Comparison of ENCODE assay signal across 26 cellular contexts in genomic region chrX:20609916-20610415, GRCh38.
"Had no signal": no experiment of that assay in that cellular context is flagged by ENCODE, and none has a peak within 500 bp of the region (broad histone marks: within the 10 kb centered on the region; RNA-seq: fewer than 3 reads in every experiment).

No MANE protein-coding gene starts in this region.

- H3K36me3 Mint-ChIP-seq: activated naive CD4-positive, alpha-beta T cell treated with anti-CD3 and anti-CD28 coated beads, Interleukin-2, amount 50 U/mL, for 72 hours; brain; WTC11 had no signal

- H3K9me3 ChIP-seq: adrenal gland, SJSA1, SK-N-SH had no signal

- H3K4me1 ChIP-seq: adrenal gland, SJSA1 had no signal

- H3K27me3 ChIP-seq: SJSA1 had no signal

- H3K27ac Mint-ChIP-seq: activated CD4-positive, alpha-beta T cell treated with anti-CD3 and anti-CD28 coated beads for 36 hours; activated CD4-positive, alpha-beta T cell treated with anti-CD3 and anti-CD28 coated beads, Interleukin-2, amount 10 ng/mL, durations not matched to agents 7 days and 5 days; activated CD8-positive, alpha-beta T cell treated with anti-CD3 and anti-CD28 coated beads, Interleukin-2, amount 10 ng/mL, durations not matched to agents 7 days and 5 days; activated naive CD4-positive, alpha-beta T cell treated with anti-CD3 and anti-CD28 coated beads for 36 hours; activated naive CD4-positive, alpha-beta T cell treated with anti-CD3 and anti-CD28 coated beads, Interleukin-2, amount 50 U/mL, for 72 hours; activated T-cell treated with anti-CD3 and anti-CD28 coated beads, Interleukin-2, amount 50 U/mL, for 24 hours; activated T-helper 1 cell treated with anti-CD3 and anti-CD28 coated beads, Interleukin-12 subunit alpha, Interleukin-12 subunit beta, Interleukin-2, Interleukin-4 antibody, amounts not matched to agents 30 ng/mL and 10 ng/mL and 1 ng/mL, durations not matched to agents 14 hours and 24 hours and 36 hours; brain; T-helper 1 cell treated with Interleukin-12 subunit alpha and Interleukin-12 subunit beta and Interleukin-4 antibody, amounts not matched to agents 30 μg/mL and 1 μg/mL, for 36 hours; T-helper 2 cell treated with Interferon-gamma antibody and Interleukin-4, amounts not matched to agents 5 μg/mL and 100 μg/mL, for 36 hours; WTC11 had no signal

- H3K4me3 Mint-ChIP-seq: activated CD4-positive, alpha-beta T cell treated with anti-CD3 and anti-CD28 coated beads for 36 hours; activated CD4-positive, alpha-beta T cell treated with anti-CD3 and anti-CD28 coated beads, Interleukin-2, amount 10 ng/mL, durations not matched to agents 7 days and 5 days; activated CD8-positive, alpha-beta T cell treated with anti-CD3 and anti-CD28 coated beads, Interleukin-2, amount 10 ng/mL, durations not matched to agents 7 days and 5 days; activated naive CD4-positive, alpha-beta T cell treated with anti-CD3 and anti-CD28 coated beads for 36 hours; activated T-cell treated with anti-CD3 and anti-CD28 coated beads, Interleukin-2, amount 50 U/mL, for 24 hours; activated T-helper 1 cell treated with anti-CD3 and anti-CD28 coated beads, Interleukin-12 subunit alpha, Interleukin-12 subunit beta, Interleukin-2, Interleukin-4 antibody, amounts not matched to agents 30 ng/mL and 10 ng/mL and 1 ng/mL, durations not matched to agents 14 hours and 24 hours and 36 hours; brain; T-helper 1 cell treated with Interleukin-12 subunit alpha and Interleukin-12 subunit beta and Interleukin-4 antibody, amounts not matched to agents 30 μg/mL and 1 μg/mL, for 36 hours; T-helper 2 cell treated with Interferon-gamma antibody and Interleukin-4, amounts not matched to agents 5 μg/mL and 100 μg/mL, for 36 hours; WTC11 had no signal

- DNase-seq: activated CD4-positive, alpha-beta T cell treated with anti-CD3 and anti-CD28 coated beads for 36 hours; activated CD4-positive, alpha-beta T cell treated with anti-CD3 and anti-CD28 coated beads, Interleukin-2, amount 10 ng/mL, durations not matched to agents 7 days and 5 days; activated CD4-positive, alpha-beta T cell treated with anti-CD3 and anti-CD28 coated beads, Interleukin-2, amount 50 U/mL, for 48 hours; activated CD8-positive, alpha-beta T cell treated with anti-CD3 and anti-CD28 coated beads, Interleukin-2, amount 10 ng/mL, durations not matched to agents 7 days and 5 days; activated gamma-delta T cell treated with Interleukin-2 at 50 U/mL for 16 hours; activated naive CD4-positive, alpha-beta T cell treated with anti-CD3 and anti-CD28 coated beads for 36 hours; activated T-cell treated with anti-CD3 and anti-CD28 coated beads, Interleukin-2, amount 50 U/mL, for 24 hours; adrenal gland; NCI-H1092 treated with DMSO at 0.1 percent for 48 hours; NCI-H1694; NCI-H1930; NCI-H2081 treated with DMSO at 0.1 percent for 48 hours; NCI-H2171; NCI-H510A; NCI-H526; NCI-H774; SHP77 treated with DMSO at 0.1 percent for 48 hours; SK-N-SH had no signal

- H3K9me3 Mint-ChIP-seq: activated CD4-positive, alpha-beta T cell treated with anti-CD3 and anti-CD28 coated beads, Interleukin-2, amount 10 ng/mL, durations not matched to agents 7 days and 5 days; activated naive CD4-positive, alpha-beta T cell treated with anti-CD3 and anti-CD28 coated beads for 36 hours; activated naive CD4-positive, alpha-beta T cell treated with anti-CD3 and anti-CD28 coated beads, Interleukin-2, amount 50 U/mL, for 72 hours; activated T-cell treated with anti-CD3 and anti-CD28 coated beads, Interleukin-2, amount 50 U/mL, for 24 hours; activated T-helper 1 cell treated with anti-CD3 and anti-CD28 coated beads, Interleukin-12 subunit alpha, Interleukin-12 subunit beta, Interleukin-2, Interleukin-4 antibody, amounts not matched to agents 30 ng/mL and 10 ng/mL and 1 ng/mL, durations not matched to agents 14 hours and 24 hours and 36 hours; T-helper 1 cell treated with Interleukin-12 subunit alpha and Interleukin-12 subunit beta and Interleukin-4 antibody, amounts not matched to agents 30 μg/mL and 1 μg/mL, for 36 hours; T-helper 2 cell treated with Interferon-gamma antibody and Interleukin-4, amounts not matched to agents 5 μg/mL and 100 μg/mL, for 36 hours; WTC11 had no signal

- H3K27ac ChIP-seq: adrenal gland, SJSA1 had no signal

- H3K4me3 ChIP-seq: adrenal gland, K562, SJSA1 had no signal

- H3K4me1 Mint-ChIP-seq: activated CD4-positive, alpha-beta T cell treated with anti-CD3 and anti-CD28 coated beads for 36 hours; activated CD4-positive, alpha-beta T cell treated with anti-CD3 and anti-CD28 coated beads, Interleukin-2, amount 10 ng/mL, durations not matched to agents 7 days and 5 days had no signal

- H3K36me3 ChIP-seq: adrenal gland, SJSA1 had no signal
